Comparison of ENCODE assay signal across 8 cellular contexts in the genomic region with DNA sequence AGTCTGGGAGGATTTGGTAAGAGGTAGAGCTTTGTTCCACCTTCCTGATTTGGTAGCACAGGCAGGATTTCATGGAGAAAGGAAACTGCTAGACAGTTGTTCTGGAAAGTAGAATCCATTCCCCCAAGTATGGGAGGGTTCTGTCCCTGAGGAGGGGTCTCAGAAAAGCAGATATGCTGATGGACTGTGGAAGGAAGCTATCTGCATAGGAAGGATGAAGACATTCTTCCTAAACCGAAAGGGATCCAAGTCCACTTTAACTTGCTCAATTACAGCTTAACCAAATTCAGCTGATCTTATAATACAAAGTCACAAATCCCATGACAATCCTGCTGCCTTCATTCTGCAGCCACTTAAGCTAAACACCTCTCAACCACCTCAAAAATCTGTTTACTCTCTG. TPM values are rescaled to one million over a fixed set of nuclear protein-coding genes. Genes with fewer than 3 reads are reported as not detected.
DNase-seq lines count a peak whose midpoint lies in the region; ATAC-seq, FAIRE-seq and TF ChIP-seq lines count a peak whose summit lies in the region.

No MANE protein-coding gene starts in this region.

- H3K9me3 Mint-ChIP-seq in Calu3 (ENCODE audit: low read depth, unreplicated experiment) = no peaks in the 10 kb centered on the region

- ATAC-seq in HG03159 (IDR thresholded peaks at IDR 0.05; ENCODE audit: unreplicated experiment) = no peak
- ATAC-seq in GM19328 (IDR thresholded peaks at IDR 0.05; ENCODE audit: unreplicated experiment) = no peak

- H3K27ac ChIP-seq in OCI-LY1 (ENCODE audit: low read depth, low read length, poor library complexity, severe bottlenecking) = peak overlapping the region; percentile 76

- H2AFZ ChIP-seq in OCI-LY1 (ENCODE audit: low read length) = no peak overlapping the region

- no peak for FAIRE-seq in RCC 7860 (lab: Jason Lieb, UNC)

- H3K4me1 ChIP-seq in OCI-LY1 (ENCODE audit: insufficient read depth, low read length, severe bottlenecking) = peaks cover 72% of the 10 kb centered on the region

- no TSS peak for BruUV-seq in Calu3 (replicated peaks; lab: Mats Ljungman, UMichigan)

- 0 out of 2 replicates have a peak, but pooled peaks cover 3% of the 10 kb centered on the region for H3K79me2 ChIP-seq in OCI-LY1 (ENCODE audit: insufficient read depth, low read length)

- DNase-seq in Calu3 (no peak), fibroblast of gingiva (ENCODE audit: low read depth) (peak; percentile 34), renal cortical epithelial cell (ENCODE audit: low read depth) (peak; percentile 40), RCC 7860 (ENCODE audit: low spot score) (no peak), NCI-H446 treated with DMSO at 0.1 percent for 48 hours (lab: John Stamatoyannopoulos, UW) (no peak)

- intact Hi-C loops in Calu3 (cut with micrococcal nuclease; ENCODE audit: unreplicated experiment) = no loop called here

- CTCF ChIA-PET in Calu3 (lab: Charles Lee) = interaction anchor here (1.9 kb wide), 1 partner anchor 198 kb away, joined by 9 read pairs; no protein-coding TSS in a partner anchor

- no peaks in the 10 kb centered on the region for H3K27me3 ChIP-seq in OCI-LY1 (ENCODE audit: insufficient read depth, low read length)

- peaks cover 24% of the 10 kb centered on the region for H3K4me1 Mint-ChIP-seq in Calu3 (ENCODE audit: low read depth, unreplicated experiment)

- H4K20me1 ChIP-seq in OCI-LY1 (ENCODE audit: insufficient read depth, low read length) = no peaks in the 10 kb centered on the region

- H3F3A ChIP-seq in OCI-LY1 (ENCODE audit: insufficient read depth, low read length) = no peaks in the 10 kb centered on the region

- H3K9me3 ChIP-seq in OCI-LY1 (ENCODE audit: low read length) = no peaks in the 10 kb centered on the region

- H3K36me3 ChIP-seq in OCI-LY1 (ENCODE audit: insufficient read depth, low read length) = no peaks in the 10 kb centered on the region

- H3K27me3 Mint-ChIP-seq in Calu3 (ENCODE audit: unreplicated experiment) = no peaks in the 10 kb centered on the region

- H3K9ac ChIP-seq in OCI-LY1 (ENCODE audit: low read length) = peak overlapping the region; percentile 96

- peak overlapping the region; percentile 77 for H3K4me3 Mint-ChIP-seq in Calu3 (ENCODE audit: low read depth, unreplicated experiment)

- no peaks in the 10 kb centered on the region for H3K9me2 ChIP-seq in OCI-LY1 (ENCODE audit: low read depth, low read length)

- peaks cover 30% of the 10 kb centered on the region for H3K36me3 Mint-ChIP-seq in Calu3 (ENCODE audit: insufficient read depth, unreplicated experiment)

- peak overlapping the region; percentile 94 for H3K4me2 ChIP-seq in OCI-LY1 (ENCODE audit: low read length)

- H3K27ac Mint-ChIP-seq in Calu3 (ENCODE audit: unreplicated experiment) = no peak overlapping the region

- TF ChIP-seq CTCF in Calu3 (IDR thresholded peaks at IDR 0.05; ENCODE audit: unreplicated experiment) (no peak), OCI-LY1 (IDR thresholded peaks at IDR 0.05; ENCODE audit: low read length) (no peak)

- peak overlapping the region; percentile 94 for H3K4me3 ChIP-seq in OCI-LY1 (ENCODE audit: low read depth, low read length, poor library complexity, severe bottlenecking)

RNA-seq across cellular contexts. Expression of a gene that starts 2.6 kb away (rescaled TPM):
- total RNA-seq in Calu3 (2022) = 13.3 and 13.7 TPM in 2 replicates
- total RNA-seq in renal cortical epithelial cell = 41.3 and 50.5 TPM in 2 replicates

Comparison
In these comparisons a context has a peak if more than half of its experiments do, and no peak if none do; other contexts are left out.
1. DNase-seq: peak in fibroblast of gingiva (single experiment) and renal cortical epithelial cell (single experiment); none in Calu3 (single experiment), RCC 7860 (single experiment) and NCI-H446 treated with DMSO at 0.1 percent for 48 hours (single experiment).